16 cellular contexts compared by ENCODE assay signal in genomic region chr15:46061002-46061401, GRCh38.
DNase-seq lines count a peak whose midpoint lies in the region; ATAC-seq and TF ChIP-seq lines count a peak whose summit lies in the region.
"Had no signal": no experiment of that assay in that cellular context is flagged by ENCODE, and none has a peak within 500 bp of the region (broad histone marks: within the 10 kb centered on the region; RNA-seq: fewer than 3 reads in every experiment).

No MANE protein-coding gene starts in this region.

- no peak for TF ChIP-seq CTCF in nephron (IDR thresholded peaks at IDR 0.05; ENCODE audit: unreplicated experiment in 3 of 3)

- H3K4me3 Mint-ChIP-seq in nephron = no peak overlapping the region
- H3K4me3 Mint-ChIP-seq: CD14-positive monocyte; CD4-positive, alpha-beta T cell; CD8-positive, alpha-beta memory T cell; H9; HFFc6 had no signal

- no peaks in the 10 kb centered on the region for H3K27me3 Mint-ChIP-seq in nephron (ENCODE audit: low read depth)
- H3K27me3 Mint-ChIP-seq: CD4-positive, alpha-beta T cell; CD8-positive, alpha-beta memory T cell had no signal

- H3K4me1 Mint-ChIP-seq in nephron = peaks cover 15% of the 10 kb centered on the region
- H3K4me1 Mint-ChIP-seq: CD14-positive monocyte; CD8-positive, alpha-beta memory T cell; H9 had no signal

- peak overlapping the region in 2 of 3 experiments; percentile 25 to 50 for H3K27ac Mint-ChIP-seq in nephron
- H3K27ac Mint-ChIP-seq: CD14-positive monocyte; CD4-positive, alpha-beta T cell; CD8-positive, alpha-beta memory T cell; HFFc6 had no signal

- no peaks in the 10 kb centered on the region for H3K9me3 Mint-ChIP-seq in nephron
- H3K9me3 Mint-ChIP-seq: CD4-positive, alpha-beta T cell; HFFc6 had no signal

- peak; percentile 34 for DNase-seq in HT1080 (ENCODE audit: low read depth)
- peak; percentile 3 for DNase-seq in cerebellar cortex (ENCODE audit: low spot score)
- DNase-seq in Kasumi-1 (lab: John Stamatoyannopoulos, UW) = no peak
- DNase-seq: CD4-positive, alpha-beta T cell; CD8-positive, alpha-beta memory T cell; DMS53; DMS79 treated with DMSO at 0.1 percent for 48 hours; GF-D8; GM23248; H9; HFFc6 had no signal

- ATAC-seq in GM21360 (IDR thresholded peaks at IDR 0.05; ENCODE audit: unreplicated experiment) (no peak), HG03045 (IDR thresholded peaks at IDR 0.05; ENCODE audit: unreplicated experiment) (no peak)
- ATAC-seq: HCT116 had no signal

- H3K36me3 Mint-ChIP-seq in nephron (ENCODE audit: low read depth) = no peaks in the 10 kb centered on the region
- H3K36me3 Mint-ChIP-seq: CD14-positive monocyte; CD8-positive, alpha-beta memory T cell had no signal

Comparison
In these comparisons a context has a peak if more than half of its experiments do, and no peak if none do; other contexts are left out.
1. DNase-seq: peak in HT1080 (single experiment) and cerebellar cortex (single experiment); none in Kasumi-1 (0 of 2).